Comparison of ENCODE assay signal across 28 cellular contexts in genomic region chr17:27625856-27626255, GRCh38.
"Had no signal": no experiment of that assay in that cellular context is flagged by ENCODE, and none has a peak within 500 bp of the region (broad histone marks: within the 10 kb centered on the region; RNA-seq: fewer than 3 reads in every experiment).

No MANE protein-coding gene starts in this region.

- DNase-seq: naive B cell; naive thymus-derived CD8-positive, alpha-beta T cell; nephron progenitor cell; nucleus accumbens; pancreas; psoas muscle; right lobe of liver; sigmoid colon; small intestine; stimulated activated CD4-positive, alpha-beta T cell treated with anti-CD3 and anti-CD28 coated beads, Interleukin-15, amount 100 ng/mL, for 24 hours; stimulated activated CD4-positive, alpha-beta T cell treated with anti-CD3 and anti-CD28 coated beads, Interleukin-2, amount 100 ng/mL, for 24 hours; stimulated activated CD4-positive, alpha-beta T cell treated with anti-CD3 and anti-CD28 coated beads, Interleukin-2, amount 100 ng/mL, for 48 hours; stimulated activated CD4-positive, alpha-beta T cell treated with anti-CD3 and anti-CD28 coated beads, Interleukin-4, amount 100 ng/mL, for 24 hours; stimulated activated naive B cell treated with anti-CD40 and anti-IgM and Interleukin-4, amounts not matched to agents 10 μg/mL and 1 μg/mL and 100 μg/mL, for 72 hours; stimulated activated naive CD4-positive, alpha-beta T cell treated with Interleukin-2 at 50 U/mL for 16 hours; stomach; thyroid gland; trophoblast cell; upper lobe of right lung; uterus had no signal

- H3K4me1 Mint-ChIP-seq: nephron progenitor cell had no signal

- H3K27ac ChIP-seq: neutrophil, pancreas, psoas muscle, right lobe of liver, sigmoid colon, stomach, thoracic aorta, thyroid gland, tibial nerve, upper lobe of right lung, uterus had no signal

- H3K27me3 Mint-ChIP-seq: naive B cell; naive thymus-derived CD8-positive, alpha-beta T cell; natural killer cell treated with Interleukin-12 subunit alpha and Interleukin-12 subunit beta and Interleukin-15 and Interleukin-18, amount 100 ng/mL, for 72 hours; progenitor cell of endocrine pancreas; stimulated activated naive B cell treated with anti-CD40 and anti-IgM and Interleukin-4, amounts not matched to agents 10 μg/mL and 1 μg/mL and 100 μg/mL, for 72 hours had no signal

- H3K9me3 Mint-ChIP-seq: naive thymus-derived CD8-positive, alpha-beta T cell; natural killer cell treated with Interleukin-12 subunit alpha and Interleukin-12 subunit beta and Interleukin-15 and Interleukin-18, amount 100 ng/mL, for 72 hours; nephron progenitor cell; neural crest cell; stimulated activated effector memory CD8-positive, alpha-beta T cell treated with anti-CD3 and anti-CD28 coated beads, Interleukin-12 subunit alpha, Interleukin-12 subunit beta, amount 100 ng/mL, for 72 hours; stimulated activated naive B cell treated with anti-CD40 and anti-IgM and Interleukin-4, amounts not matched to agents 10 μg/mL and 1 μg/mL and 100 μg/mL, for 72 hours had no signal

- H3K4me3 ChIP-seq: pancreas, psoas muscle, right lobe of liver, sigmoid colon, stomach, thoracic aorta, thyroid gland, tibial nerve, upper lobe of right lung, uterus had no signal

- H3K9me3 ChIP-seq: neutrophil, pancreas, psoas muscle, right lobe of liver, sigmoid colon, stomach, thoracic aorta, thyroid gland, tibial nerve, upper lobe of right lung, uterus had no signal

- H3K27ac Mint-ChIP-seq: natural killer cell treated with Interleukin-12 subunit alpha and Interleukin-12 subunit beta and Interleukin-15 and Interleukin-18, amount 100 ng/mL, for 72 hours; nephron progenitor cell; progenitor cell of endocrine pancreas; stimulated activated effector memory CD8-positive, alpha-beta T cell treated with anti-CD3 and anti-CD28 coated beads, Interleukin-12 subunit alpha, Interleukin-12 subunit beta, amount 100 ng/mL, for 72 hours; stimulated activated naive B cell treated with anti-CD40 and anti-IgM and Interleukin-4, amounts not matched to agents 10 μg/mL and 1 μg/mL and 100 μg/mL, for 72 hours had no signal

- ATAC-seq: naive thymus-derived CD8-positive, alpha-beta T cell; natural killer cell treated with Interleukin-12 subunit alpha and Interleukin-12 subunit beta and Interleukin-15 and Interleukin-18, amount 100 ng/mL, for 72 hours; pancreas; psoas muscle; right cardiac atrium; right lobe of liver; stimulated activated effector memory CD8-positive, alpha-beta T cell treated with anti-CD3 and anti-CD28 coated beads, Interleukin-12 subunit alpha, Interleukin-12 subunit beta, amount 100 ng/mL, for 72 hours; stimulated activated naive B cell treated with anti-CD40 and anti-IgM and Interleukin-4, amounts not matched to agents 10 μg/mL and 1 μg/mL and 100 μg/mL, for 72 hours; upper lobe of right lung had no signal

- H3K4me3 Mint-ChIP-seq: naive thymus-derived CD8-positive, alpha-beta T cell; natural killer cell treated with Interleukin-12 subunit alpha and Interleukin-12 subunit beta and Interleukin-15 and Interleukin-18, amount 100 ng/mL, for 72 hours; nephron progenitor cell; neural crest cell; stimulated activated effector memory CD8-positive, alpha-beta T cell treated with anti-CD3 and anti-CD28 coated beads, Interleukin-12 subunit alpha, Interleukin-12 subunit beta, amount 100 ng/mL, for 72 hours; stimulated activated naive B cell treated with anti-CD40 and anti-IgM and Interleukin-4, amounts not matched to agents 10 μg/mL and 1 μg/mL and 100 μg/mL, for 72 hours had no signal

- H3K36me3 ChIP-seq: thoracic aorta, uterus had no signal

- H3K36me3 Mint-ChIP-seq: naive B cell had no signal

- H3K4me1 ChIP-seq: pancreas, right lobe of liver, sigmoid colon, upper lobe of right lung, uterus had no signal
